Comparison of ENCODE assay signal across 9 cellular contexts in the genomic region with DNA sequence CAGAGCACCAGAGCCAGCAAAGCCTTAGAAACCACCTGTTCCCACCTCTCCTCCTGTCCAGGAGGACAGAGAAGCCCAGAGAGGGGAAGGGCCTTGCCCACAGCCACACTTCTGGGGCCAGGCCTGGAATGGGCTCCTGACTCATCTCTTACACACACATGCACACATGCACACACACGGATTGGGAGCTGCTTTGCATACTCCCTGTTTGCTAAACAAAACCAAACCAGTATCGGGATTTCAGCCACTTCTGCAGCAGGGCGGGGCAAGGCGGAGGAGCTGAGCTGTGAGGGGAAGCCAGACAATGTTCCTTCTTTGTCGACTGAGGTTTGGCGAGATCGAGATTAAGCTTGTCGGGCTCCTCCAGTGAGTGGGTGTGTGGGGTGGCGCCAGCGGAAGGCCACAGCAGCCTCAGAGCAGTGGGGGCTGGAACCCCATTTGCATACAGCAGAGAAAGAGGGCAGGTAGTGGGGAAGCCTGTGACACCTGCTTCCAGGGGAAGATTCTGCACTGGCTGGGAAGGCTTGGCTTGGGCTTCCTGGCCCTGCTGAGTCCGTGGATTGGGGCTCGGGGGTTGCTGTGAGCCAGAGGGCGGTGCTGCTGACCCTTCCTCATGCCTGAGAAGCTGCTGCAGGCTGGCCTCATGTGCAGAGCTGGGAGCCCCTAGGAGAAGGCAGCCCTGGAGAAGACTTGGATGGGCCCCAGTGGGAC. TPM values are rescaled to one million over a fixed set of nuclear protein-coding genes. Genes with fewer than 3 reads are reported as not detected.
DNase-seq lines count a peak whose midpoint lies in the region; ATAC-seq, FAIRE-seq and TF ChIP-seq lines count a peak whose summit lies in the region.
"Had no signal": no experiment of that assay in that cellular context is flagged by ENCODE, and none has a peak within 500 bp of the region (broad histone marks: within the 10 kb centered on the region; RNA-seq: fewer than 3 reads in every experiment).

No MANE protein-coding gene starts in this region.

- CTCF ChIA-PET in IMR-90 (lab: Yijun Ruan, JAX): no interaction called here

- no peak overlapping the region for H4K5ac ChIP-seq in IMR-90 (ENCODE audit: low read depth, low read length)

- peak; percentile 46 for ATAC-seq in GM18867 (IDR thresholded peaks at IDR 0.05; ENCODE audit: unreplicated experiment)
- ATAC-seq in IMR-90 (ENCODE audit: low read depth): peak; percentile 67
- ATAC-seq in pancreas: peak in 3 of 4 donors; percentile 26 to 54 (median 38)

- H2BK20ac ChIP-seq in IMR-90 (ENCODE audit: low read depth, low read length): no peak overlapping the region

- POLR2A ChIA-PET in IMR-90 (lab: Charles Lee; ENCODE audit: unreplicated experiment): no interaction called here

- BruUV-seq in IMR-90 (replicated peaks; lab: Mats Ljungman, UMichigan): no TSS peak

- H3K9me3 ChIP-seq in IMR-90 (ENCODE audit: control insufficient read depth, insufficient read depth, low read length) (no peaks in the 10 kb centered on the region), pancreas (no peaks in the 10 kb centered on the region)
- H3K9me3 ChIP-seq: HAP-1 had no signal

- H2AK5ac ChIP-seq in IMR-90 (ENCODE audit: low read depth, low read length): no peak overlapping the region

- FAIRE-seq in pancreas (lab: Jason Lieb, UNC): no peak

- no peak for TF ChIP-seq POLR2A in IMR-90 (IDR thresholded peaks at IDR 0.05; ENCODE audit: low read depth, low read length)

- dilution Hi-C loops in IMR-90 (cut with HindIII; ENCODE audit: low sequenced_read_pairs, unreplicated experiment): no loop called here

- no peak overlapping the region for H3K4me3 Mint-ChIP-seq in chondrocyte (ENCODE audit: unreplicated experiment)

- no peaks in the 10 kb centered on the region for H3K36me3 Mint-ChIP-seq in chondrocyte (ENCODE audit: low read depth)

- no peak for TF ChIP-seq RAD21 in IMR-90 (IDR thresholded peaks at IDR 0.05; ENCODE audit: low read length)

- 29% methylated on average over 6 of the region's 13 CpGs; no CpG with 5 or more reads in 1 of the 2 experiments for WGBS in IMR-90 (ENCODE audit: extremely low coverage in 2 of 2, insufficient read length in 1 of 2), 2 experiments
- WGBS in pancreas, 2 donors: 62 to 64% methylated on average over 13 of the region's 13 CpGs

- no peak overlapping the region for H2AK9ac ChIP-seq in IMR-90 (replicated peaks; ENCODE audit: low read depth, low read length, poor library complexity)

- no peak overlapping the region for H2BK120ac ChIP-seq in IMR-90 (ENCODE audit: low read depth, low read length)

- H3K79me1 ChIP-seq in IMR-90 (ENCODE audit: low read depth in 1 of 2, low read length in 2 of 2): no peaks in the 10 kb centered on the region

- intact Hi-C loops in IMR-90 (cut with micrococcal nuclease): no loop called here
- intact Hi-C loops in pancreas (cut with DNase I): no loop called here

- no peaks in the 10 kb centered on the region for H3K36me3 ChIP-seq in IMR-90 (ENCODE audit: control insufficient read depth, insufficient read depth, low read length)
- no peaks in the 10 kb centered on the region for H3K36me3 ChIP-seq in pancreas
- H3K36me3 ChIP-seq: HAP-1 had no signal

- peaks cover 3% of the 10 kb centered on the region for H3K4me1 Mint-ChIP-seq in chondrocyte (ENCODE audit: low read depth)

- no peak overlapping the region for H3K27ac ChIP-seq in IMR-90 (ENCODE audit: insufficient read depth, low read length)
- no peak overlapping the region for H3K27ac ChIP-seq in pancreas

- H2BK15ac ChIP-seq in IMR-90 (ENCODE audit: low read depth, low read length): no peak overlapping the region

- TF ChIP-seq CTCF in IMR-90 (conservative IDR thresholded peaks at IDR 0.05; ENCODE audit: low read depth, low read length): no peak
- no peak for TF ChIP-seq CTCF in chondrocyte (IDR thresholded peaks at IDR 0.05)
- no peak for TF ChIP-seq CTCF in pancreas (IDR thresholded peaks at IDR 0.05)

- H3K56ac ChIP-seq in IMR-90 (ENCODE audit: extremely low read depth, insufficient read depth, low read length): no peak overlapping the region

- H3K4me3 ChIP-seq in IMR-90 (ENCODE audit: insufficient read depth, low read depth, low read length): no peak overlapping the region
- no peak overlapping the region for H3K4me3 ChIP-seq in pancreas
- H3K4me3 ChIP-seq: HAP-1 had no signal

- H3K4me2 ChIP-seq in IMR-90 (ENCODE audit: low read depth, low read length): no peak overlapping the region

- no peak overlapping the region for H3K23ac ChIP-seq in IMR-90 (ENCODE audit: low read depth, low read length)

- H3K14ac ChIP-seq in IMR-90 (replicated peaks; ENCODE audit: low read depth, low read length): no peak overlapping the region

- H3K4me1 ChIP-seq in IMR-90 (ENCODE audit: control insufficient read depth, insufficient read depth, low read length) (no peaks in the 10 kb centered on the region), pancreas (no peaks in the 10 kb centered on the region)
- H3K4me1 ChIP-seq: HAP-1 had no signal

- H3K9me1 ChIP-seq in IMR-90 (ENCODE audit: insufficient read depth, low read length): no peaks in the 10 kb centered on the region

- H3K27me3 Mint-ChIP-seq in chondrocyte (ENCODE audit: low read depth): peaks cover 43% of the 10 kb centered on the region

- H3K9ac ChIP-seq in IMR-90 (ENCODE audit: low read depth, low read length): no peak overlapping the region

- in situ Hi-C loops in IMR-90 (cut with MboI; ENCODE audit: low sequenced_read_pairs): no loop called here

- no peak overlapping the region for H4K91ac ChIP-seq in IMR-90 (ENCODE audit: insufficient read depth, low read depth, low read length)

- H4K8ac ChIP-seq in IMR-90 (ENCODE audit: low read depth in 2 of 2, low read length in 2 of 2): no peak overlapping the region

- no peak overlapping the region for H3K18ac ChIP-seq in IMR-90 (ENCODE audit: low read depth, low read length)

- no peaks in the 10 kb centered on the region for H3K9me3 Mint-ChIP-seq in chondrocyte (ENCODE audit: low read depth)

- no peak overlapping the region for H3K27ac Mint-ChIP-seq in chondrocyte (ENCODE audit: unreplicated experiment)

- peak overlapping the region; percentile 1 for H2AFZ ChIP-seq in IMR-90 (replicated peaks; ENCODE audit: low read length, poor library complexity)

- no peaks in the 10 kb centered on the region; the same call in 1 of the 2 replicates for H4K20me1 ChIP-seq in IMR-90 (ENCODE audit: insufficient read depth, low read length)

- no peak overlapping the region for H3K4ac ChIP-seq in IMR-90 (ENCODE audit: low read depth, low read length)

- no peak overlapping the region for H2BK5ac ChIP-seq in IMR-90 (ENCODE audit: low read depth, low read length, poor library complexity, severe bottlenecking)

- H3K27me3 ChIP-seq in IMR-90 (ENCODE audit: control insufficient read depth, insufficient read depth, low read length) (peaks cover 60% of the 10 kb centered on the region), pancreas (no peaks in the 10 kb centered on the region)

- peak; percentile 57 for DNase-seq in IMR-90
- peak; percentile 52 for DNase-seq in chondrocyte (ENCODE audit: low spot score)
- DNase-seq in pancreas: peak in 1 of 6 donors; percentile 34
- no peak for DNase-seq in NCI-H146 (lab: John Stamatoyannopoulos, UW)
- no peak for DNase-seq in stimulated activated naive CD4-positive, alpha-beta T cell treated with Interleukin-2 at 50 U/mL for 16 hours (lab: John Stamatoyannopoulos, UW)
- DNase-seq in activated gamma-delta T cell (lab: John Stamatoyannopoulos, UW): no peak
- DNase-seq in NCI-H1436 (lab: John Stamatoyannopoulos, UW): no peak

TF ChIP-seq in IMR-90, 13 proteins besides CTCF, POLR2A, EP300 and RAD21:
- TF ChIP-seq BHLHE40 (IDR thresholded peaks at IDR 0.05; ENCODE audit: low read depth, low read length) (no peak), FOS (IDR thresholded peaks at IDR 0.05; ENCODE audit: low read depth, low read length) (0 out of 2 replicates have a peak, but pooled peaks have one; percentile 13)

RNA-seq across cellular contexts. Expression of a gene that starts 16.1 kb away (rescaled TPM):
- total RNA-seq in IMR-90 (2012; rRNA removed) (not detected in 2 replicates), chondrocyte (not detected in 3 replicates), pancreas (under 1 TPM in 2 of 6 donors, not detected in 4; 0.09 to 0.31 TPM)
- polyA plus RNA-seq in IMR-90 (2012; rRNA removed) (0.02 TPM in 1 of 2 replicates, not detected in the other), pancreas (under 1 TPM in 1 of 2 donors, not detected in 1; 0.14 TPM)
- polyA plus RNA-seq in IMR-90 (2012; cell fraction: cytosol; rRNA removed): not detected in 2 replicates
- polyA plus RNA-seq in IMR-90 (2012; cell fraction: nucleus; rRNA removed; ENCODE audit: low replicate concordance): not detected in 2 replicates

RNA-seq across cellular contexts. Expression of a gene that starts 36.2 kb away (rescaled TPM):
- total RNA-seq in IMR-90 (2012; rRNA removed) (49.1 and 51.1 TPM in 2 replicates), chondrocyte (36.5 to 46.3 TPM (median 38.5 TPM) in 3 replicates), pancreas (10 to 100 TPM; 17.4 to 33.0 (median 23.2) TPM)
- polyA plus RNA-seq in IMR-90 (2012; rRNA removed) (50.7 and 52.3 TPM in 2 replicates), pancreas (10 to 100 TPM; 67.2 to 68.5 TPM)
- polyA plus RNA-seq in IMR-90 (2012; cell fraction: cytosol; rRNA removed): 31.2 and 35.4 TPM in 2 replicates
- 128 and 155 TPM in 2 replicates for polyA plus RNA-seq in IMR-90 (2012; cell fraction: nucleus; rRNA removed; ENCODE audit: low replicate concordance)

RNA-seq across cellular contexts. Expression of a gene that starts 50.1 kb away (rescaled TPM):
- total RNA-seq in IMR-90 (2012; rRNA removed): 44.2 and 56.3 TPM in 2 replicates
- 24.0 and 25.7 TPM in 2 replicates for polyA plus RNA-seq in IMR-90 (2012; rRNA removed)
- 9.0 and 12.4 TPM in 2 replicates for polyA plus RNA-seq in IMR-90 (2012; cell fraction: cytosol; rRNA removed)
- polyA plus RNA-seq in IMR-90 (2012; cell fraction: nucleus; rRNA removed; ENCODE audit: low replicate concordance): 57.8 and 168 TPM in 2 replicates
- total RNA-seq in chondrocyte: 37.7 to 50.7 TPM (median 42.5 TPM) in 3 replicates
- total RNA-seq in pancreas: 10 to 100 TPM; 17.1 to 34.5 (median 21.5) TPM
- polyA plus RNA-seq in pancreas: 10 to 100 TPM; 17.9 to 19.7 TPM

Comparison
In these comparisons a context has a peak if more than half of its experiments do, and no peak if none do; other contexts are left out.
1. DNase-seq: peak in IMR-90 (single experiment) and chondrocyte (single experiment); none in NCI-H146 (single experiment), stimulated activated naive CD4-positive, alpha-beta T cell treated with Interleukin-2 at 50 U/mL for 16 hours (single experiment), activated gamma-delta T cell (single experiment) and NCI-H1436 (single experiment).
2. Peak in every context shown above with its lines, with median percentiles within 50 percentile points of each other: ATAC-seq.